ENCODE assay signal across 33 cellular contexts in the genomic region with DNA sequence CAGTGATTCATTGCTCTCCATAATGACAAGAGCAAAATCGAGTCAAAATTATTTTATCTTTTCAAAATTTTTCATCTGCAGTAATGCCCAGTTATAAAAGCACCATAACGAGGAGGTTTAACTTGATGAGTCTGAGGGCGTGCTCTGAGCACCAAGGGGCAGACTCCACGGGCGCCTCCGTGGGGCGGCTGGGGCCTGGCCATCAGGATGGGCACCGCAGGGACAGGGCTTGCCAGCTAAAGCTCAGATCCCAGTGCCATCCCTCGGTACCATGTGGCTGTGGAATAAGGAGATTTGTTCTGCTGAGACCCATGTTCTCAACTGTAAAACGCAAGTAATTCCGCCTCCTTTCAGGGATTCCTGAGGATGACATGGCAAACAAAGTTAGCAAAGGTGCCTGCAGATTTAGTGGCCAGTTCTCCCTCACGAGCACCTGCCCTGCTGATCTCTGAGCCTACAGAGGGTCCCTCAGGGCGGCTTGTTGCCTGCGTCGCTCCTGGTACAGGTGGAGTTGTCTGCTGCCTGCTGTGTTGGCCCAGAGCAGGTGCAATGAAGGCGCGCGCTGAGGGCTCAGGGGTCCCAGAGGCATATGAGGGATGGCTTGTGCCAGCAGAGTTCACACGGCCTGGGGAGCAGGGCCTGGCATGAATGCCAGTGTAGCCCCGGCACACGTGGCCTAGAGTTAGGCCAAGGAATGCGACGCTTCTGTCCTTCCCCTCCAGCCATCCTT.
"Had no signal": no experiment of that assay in that cellular context is flagged by ENCODE, and none has a peak within 500 bp of the region (broad histone marks: within the 10 kb centered on the region; RNA-seq: fewer than 3 reads in every experiment).

No MANE protein-coding gene starts in this region.

- ATAC-seq: activated CD4-positive, alpha-beta T cell treated with anti-CD3 and anti-CD28 coated beads for 36 hours; activated naive CD4-positive, alpha-beta T cell treated with anti-CD3 and anti-CD28 coated beads, Interleukin-2, amount 50 U/mL, for 72 hours; activated T-cell treated with anti-CD3 and anti-CD28 coated beads, Interleukin-2, amount 50 U/mL, for 72 hours; esophagus mucosa; foreskin keratinocyte; gastrocnemius medialis; T-helper 17 cell had no signal

- H3K9me3 Mint-ChIP-seq: activated CD4-positive, alpha-beta memory T cell treated with anti-CD3 and anti-CD28 coated beads for 36 hours; activated CD4-positive, alpha-beta T cell treated with anti-CD3 and anti-CD28 coated beads, Interleukin-2, amount 10 ng/mL, durations not matched to agents 24 days and 14 days; activated naive CD4-positive, alpha-beta T cell treated with anti-CD3 and anti-CD28 coated beads, Interleukin-2, amount 10 ng/mL, durations not matched to agents 7 days and 5 days; activated naive CD4-positive, alpha-beta T cell treated with anti-CD3 and anti-CD28 coated beads, Interleukin-2, amount 50 U/mL, for 72 hours; activated naive CD8-positive, alpha-beta T cell treated with anti-CD3 and anti-CD28 coated beads, Interleukin-2, amount 10 ng/mL, durations not matched to agents 7 days and 5 days; activated T-cell treated with anti-CD3 and anti-CD28 coated beads, Interleukin-2, amount 50 U/mL, for 24 hours; activated T-cell treated with anti-CD3 and anti-CD28 coated beads, Interleukin-2, amount 50 U/mL, for 72 hours; endodermal cell; T-helper 2 cell treated with Interferon-gamma antibody and Interleukin-4, amounts not matched to agents 5 μg/mL and 100 μg/mL, for 36 hours had no signal

- H3K4me3 ChIP-seq: ascending aorta, breast epithelium, cardiac muscle cell, coronary artery, dorsolateral prefrontal cortex, gastrocnemius medialis had no signal

- H3K4me1 Mint-ChIP-seq: activated CD4-positive, alpha-beta T cell treated with anti-CD3 and anti-CD28 coated beads for 36 hours; activated CD4-positive, alpha-beta T cell treated with anti-CD3 and anti-CD28 coated beads, Interleukin-2, amount 10 ng/mL, durations not matched to agents 24 days and 14 days; activated naive CD4-positive, alpha-beta T cell treated with anti-CD3 and anti-CD28 coated beads, Interleukin-2, amount 10 ng/mL, durations not matched to agents 7 days and 5 days; activated naive CD8-positive, alpha-beta T cell treated with anti-CD3 and anti-CD28 coated beads, Interleukin-2, amount 10 ng/mL, durations not matched to agents 7 days and 5 days; T-helper 17 cell had no signal

- H3K27me3 Mint-ChIP-seq: activated CD4-positive, alpha-beta T cell treated with anti-CD3 and anti-CD28 coated beads for 36 hours; activated CD4-positive, alpha-beta T cell treated with anti-CD3 and anti-CD28 coated beads, Interleukin-2, amount 10 ng/mL, durations not matched to agents 24 days and 14 days; activated naive CD4-positive, alpha-beta T cell treated with anti-CD3 and anti-CD28 coated beads, Interleukin-2, amount 10 ng/mL, durations not matched to agents 7 days and 5 days; activated naive CD8-positive, alpha-beta T cell treated with anti-CD3 and anti-CD28 coated beads, Interleukin-2, amount 10 ng/mL, durations not matched to agents 7 days and 5 days; dendritic cell treated with granulocyte-macrophage colony-stimulating factor and Interleukin-4, amounts not matched to agents 40 ng/mL and 50 ng/mL, for 4 days had no signal

- H3K36me3 Mint-ChIP-seq: activated CD4-positive, alpha-beta memory T cell treated with anti-CD3 and anti-CD28 coated beads for 36 hours; activated naive CD4-positive, alpha-beta T cell treated with anti-CD3 and anti-CD28 coated beads, Interleukin-2, amount 10 ng/mL, durations not matched to agents 7 days and 5 days; activated naive CD4-positive, alpha-beta T cell treated with anti-CD3 and anti-CD28 coated beads, Interleukin-2, amount 50 U/mL, for 72 hours; activated naive CD8-positive, alpha-beta T cell treated with anti-CD3 and anti-CD28 coated beads, Interleukin-2, amount 10 ng/mL, durations not matched to agents 7 days and 5 days; brain had no signal

- H3K9me3 ChIP-seq: ascending aorta, breast epithelium, gastrocnemius medialis had no signal

- DNase-seq: activated CD4-positive, alpha-beta memory T cell treated with anti-CD3 and anti-CD28 coated beads for 36 hours; activated CD4-positive, alpha-beta T cell treated with anti-CD3 and anti-CD28 coated beads for 36 hours; activated CD4-positive, alpha-beta T cell treated with anti-CD3 and anti-CD28 coated beads, Interleukin-2, amount 10 ng/mL, durations not matched to agents 24 days and 14 days; activated CD4-positive, CD25-positive, alpha-beta regulatory T cell; activated CD4-positive, CD25-positive, alpha-beta regulatory T cell treated with anti-CD3 and anti-CD28 coated beads, Interleukin-2, amount 50 U/mL, for 72 hours; activated CD8-positive, alpha-beta memory T cell treated with anti-CD3 and anti-CD28 coated beads, Interleukin-2, amount 50 U/mL, for 48 hours; activated gamma-delta T cell; activated naive CD4-positive, alpha-beta T cell; activated naive CD4-positive, alpha-beta T cell treated with anti-CD3 and anti-CD28 coated beads, Interleukin-2, amount 10 ng/mL, durations not matched to agents 7 days and 5 days; activated naive CD8-positive, alpha-beta T cell treated with anti-CD3 and anti-CD28 coated beads, Interleukin-2, amount 10 ng/mL, durations not matched to agents 7 days and 5 days; activated T-cell treated with anti-CD3 and anti-CD28 coated beads for 4 hours; activated T-cell treated with anti-CD3 and anti-CD28 coated beads, Interleukin-2, amount 50 U/mL, for 24 hours; activated T-cell treated with anti-CD3 and anti-CD28 coated beads, Interleukin-2, amount 50 U/mL, for 72 hours; central memory CD4-positive, alpha-beta T cell; cerebellar nuclear complex; effector memory CD4-positive, alpha-beta T cell; endodermal cell; foreskin keratinocyte; gastrocnemius medialis; glutamatergic neuron; T-helper 1 cell; T-helper 17 cell; T1000 had no signal

- H3K4me3 Mint-ChIP-seq: activated CD4-positive, alpha-beta memory T cell treated with anti-CD3 and anti-CD28 coated beads for 36 hours; activated CD4-positive, alpha-beta T cell treated with anti-CD3 and anti-CD28 coated beads for 36 hours; activated CD4-positive, alpha-beta T cell treated with anti-CD3 and anti-CD28 coated beads, Interleukin-2, amount 10 ng/mL, durations not matched to agents 24 days and 14 days; activated naive CD4-positive, alpha-beta T cell treated with anti-CD3 and anti-CD28 coated beads, Interleukin-2, amount 10 ng/mL, durations not matched to agents 7 days and 5 days; activated naive CD8-positive, alpha-beta T cell treated with anti-CD3 and anti-CD28 coated beads, Interleukin-2, amount 10 ng/mL, durations not matched to agents 7 days and 5 days; activated T-cell treated with anti-CD3 and anti-CD28 coated beads, Interleukin-2, amount 50 U/mL, for 24 hours; activated T-cell treated with anti-CD3 and anti-CD28 coated beads, Interleukin-2, amount 50 U/mL, for 72 hours; brain; dendritic cell treated with granulocyte-macrophage colony-stimulating factor and Interleukin-4, amounts not matched to agents 40 ng/mL and 50 ng/mL, for 4 days; endodermal cell; T-helper 17 cell; T-helper 2 cell treated with Interferon-gamma antibody and Interleukin-4, amounts not matched to agents 5 μg/mL and 100 μg/mL, for 36 hours had no signal

- H3K36me3 ChIP-seq: ascending aorta, breast epithelium, cardiac muscle cell, gastrocnemius medialis had no signal

- H3K4me1 ChIP-seq: ascending aorta, breast epithelium, foreskin keratinocyte, gastrocnemius medialis had no signal

- H3K27ac ChIP-seq: ascending aorta, breast epithelium, cardiac muscle cell, coronary artery, dorsolateral prefrontal cortex, foreskin keratinocyte, gastrocnemius medialis had no signal

- H3K27ac Mint-ChIP-seq: activated CD4-positive, alpha-beta memory T cell treated with anti-CD3 and anti-CD28 coated beads for 36 hours; activated CD4-positive, alpha-beta T cell treated with anti-CD3 and anti-CD28 coated beads for 36 hours; activated CD4-positive, alpha-beta T cell treated with anti-CD3 and anti-CD28 coated beads, Interleukin-2, amount 10 ng/mL, durations not matched to agents 24 days and 14 days; activated naive CD4-positive, alpha-beta T cell treated with anti-CD3 and anti-CD28 coated beads, Interleukin-2, amount 10 ng/mL, durations not matched to agents 7 days and 5 days; activated naive CD4-positive, alpha-beta T cell treated with anti-CD3 and anti-CD28 coated beads, Interleukin-2, amount 50 U/mL, for 72 hours; activated naive CD8-positive, alpha-beta T cell treated with anti-CD3 and anti-CD28 coated beads, Interleukin-2, amount 10 ng/mL, durations not matched to agents 7 days and 5 days; activated T-cell treated with anti-CD3 and anti-CD28 coated beads, Interleukin-2, amount 50 U/mL, for 24 hours; activated T-cell treated with anti-CD3 and anti-CD28 coated beads, Interleukin-2, amount 50 U/mL, for 72 hours; dendritic cell treated with granulocyte-macrophage colony-stimulating factor and Interleukin-4, amounts not matched to agents 40 ng/mL and 50 ng/mL, for 4 days; endodermal cell; T-helper 17 cell; T-helper 2 cell treated with Interferon-gamma antibody and Interleukin-4, amounts not matched to agents 5 μg/mL and 100 μg/mL, for 36 hours had no signal

- H3K27me3 ChIP-seq: ascending aorta, cardiac muscle cell, foreskin keratinocyte, gastrocnemius medialis had no signal
